ENCODE assay signal across 15 cellular contexts in the genomic region with DNA sequence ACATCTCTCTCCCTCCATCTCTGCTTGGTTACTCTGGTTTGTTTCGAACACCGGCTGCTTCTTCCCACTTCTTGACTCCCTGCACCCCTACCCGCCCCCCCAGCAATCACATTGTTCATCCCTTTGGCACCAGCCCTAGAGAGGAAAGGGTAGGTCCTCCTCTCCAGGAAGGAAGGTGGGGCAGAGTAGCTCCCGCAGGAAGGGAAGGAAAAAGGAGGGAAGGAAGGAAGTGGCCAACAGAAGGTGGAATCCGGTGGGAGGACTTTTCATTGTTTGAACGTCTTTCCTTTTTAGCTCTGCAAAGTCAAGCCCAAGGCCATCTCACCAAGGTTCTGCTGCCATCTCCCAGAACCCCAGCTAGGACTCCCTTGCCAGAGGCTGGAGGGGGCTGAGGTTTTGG. TPM values are rescaled to one million over a fixed set of nuclear protein-coding genes. Genes with fewer than 3 reads are reported as not detected.
DNase-seq lines count a peak whose midpoint lies in the region; ATAC-seq and TF ChIP-seq lines count a peak whose summit lies in the region.
"Had no signal": no experiment of that assay in that cellular context is flagged by ENCODE, and none has a peak within 500 bp of the region (broad histone marks: within the 10 kb centered on the region; RNA-seq: fewer than 3 reads in every experiment).

No MANE protein-coding gene starts in this region.

- no peak for ATAC-seq in activated T-cell treated with anti-CD3 and anti-CD28 coated beads, Interleukin-2, amount 50 U/mL, for 4 hours
- ATAC-seq in T-helper 17 cell (no peak), GM21390 (IDR thresholded peaks at IDR 0.05; ENCODE audit: unreplicated experiment) (no peak)
- ATAC-seq: activated CD4-positive, CD25-positive, alpha-beta regulatory T cell treated with anti-CD3 and anti-CD28 coated beads, Interleukin-2, amount 50 U/mL, for 24 hours; SK-N-SH treated with all-trans-retinoic acid at 6 μM for 48 hours had no signal

- H3K27me3 ChIP-seq in spleen (replicated peaks in 1 of 7): no peaks in the 10 kb centered on the region

- intact Hi-C loops in spleen (cut with DNase I; ENCODE audit: low total_unique reads): no loop called here

- no peak for TF ChIP-seq CTCF in glutamatergic neuron (IDR thresholded peaks at IDR 0.05; ENCODE audit: partially characterized antibody, unreplicated experiment)
- TF ChIP-seq CTCF in spleen (IDR thresholded peaks at IDR 0.05 in 8 of 11, conservative IDR thresholded peaks at IDR 0.05 in 3 of 11): no peak

- in situ Hi-C loops in KBM-7 (cut with MboI; ENCODE audit: low pct_unique_long_range_greater_than_20kb, low sequenced_read_pairs): no loop called here

- no peaks in the 10 kb centered on the region for H3K36me3 Mint-ChIP-seq in activated T-cell treated with anti-CD3 and anti-CD28 coated beads, Interleukin-2, amount 50 U/mL, for 4 hours (ENCODE audit: insufficient read depth)
- H3K36me3 Mint-ChIP-seq in T-helper 17 cell (ENCODE audit: low read depth) (peaks cover 2% of the 10 kb centered on the region), glutamatergic neuron (ENCODE audit: unreplicated experiment) (peaks cover 5% of the 10 kb centered on the region)

- WGBS in spleen, 5 donors: 40 to 52% (median 44%) methylated on average over 6 of the region's 6 CpGs

- no peaks in the 10 kb centered on the region for H3K9me3 ChIP-seq in T-helper 17 cell (ENCODE audit: control insufficient read depth, low read length, poor library complexity, severe bottlenecking)
- H3K9me3 ChIP-seq in spleen: no peaks in the 10 kb centered on the region
- H3K9me3 ChIP-seq: neutrophil, thoracic aorta had no signal

- no peaks in the 10 kb centered on the region for H3K9me3 Mint-ChIP-seq in activated T-cell treated with anti-CD3 and anti-CD28 coated beads, Interleukin-2, amount 50 U/mL, for 4 hours
- peaks cover 11% of the 10 kb centered on the region for H3K9me3 Mint-ChIP-seq in glutamatergic neuron (ENCODE audit: unreplicated experiment)

- peak overlapping the region; percentile 83 for H3K4me3 Mint-ChIP-seq in activated T-cell treated with anti-CD3 and anti-CD28 coated beads, Interleukin-2, amount 50 U/mL, for 4 hours
- H3K4me3 Mint-ChIP-seq in T-helper 17 cell (peak overlapping the region; percentile 94), glutamatergic neuron (ENCODE audit: unreplicated experiment) (peak overlapping the region; percentile 95)

- TF ChIP-seq POLR2A in spleen (IDR thresholded peaks at IDR 0.05): no peak

- no peaks in the 10 kb centered on the region for H3K36me3 ChIP-seq in spleen
- H3K36me3 ChIP-seq: neutrophil, thoracic aorta had no signal

- peak overlapping the region in 5 of 8 donors; percentile 86 to 93 (median 90) for H3K27ac ChIP-seq in spleen

- H3K27ac Mint-ChIP-seq in T-helper 17 cell: peak overlapping the region; percentile 96
- no peak overlapping the region for H3K27ac Mint-ChIP-seq in glutamatergic neuron (ENCODE audit: unreplicated experiment)

- DNase-seq in activated T-cell treated with anti-CD3 and anti-CD28 coated beads, Interleukin-2, amount 50 U/mL, for 4 hours: no peak
- DNase-seq in activated T-cell treated with anti-CD3 and anti-CD28 coated beads, Interleukin-2, amount 50 U/mL, for 1 hour: no peak
- DNase-seq in T-helper 17 cell (no peak), glutamatergic neuron (no peak), spleen (no peak), activated gamma-delta T cell treated with Interleukin-2 at 50 U/mL for 16 hours (no peak), KBM-7 (no peak)
- DNase-seq: aorta, NCI-H1048, NCI-H2171 had no signal

- peaks cover 39% of the 10 kb centered on the region for H3K4me1 Mint-ChIP-seq in activated T-cell treated with anti-CD3 and anti-CD28 coated beads, Interleukin-2, amount 50 U/mL, for 4 hours (ENCODE audit: low read depth)
- H3K4me1 Mint-ChIP-seq in T-helper 17 cell (peaks cover 36% of the 10 kb centered on the region), glutamatergic neuron (ENCODE audit: low read depth, unreplicated experiment) (peaks cover 28% of the 10 kb centered on the region)

- peak overlapping the region in 1 of 8 donors; percentile 73 for H3K4me3 ChIP-seq in spleen

- H3K4me1 ChIP-seq in spleen: peaks cover 24 to 64% (median 53%) of the 10 kb centered on the region in 6 donors

- peaks cover 2% of the 10 kb centered on the region for H3K27me3 Mint-ChIP-seq in activated T-cell treated with anti-CD3 and anti-CD28 coated beads, Interleukin-2, amount 50 U/mL, for 4 hours (ENCODE audit: low read depth)
- H3K27me3 Mint-ChIP-seq in T-helper 17 cell (peaks cover 12% of the 10 kb centered on the region), glutamatergic neuron (ENCODE audit: unreplicated experiment) (peaks cover 18% of the 10 kb centered on the region)

RNA-seq across cellular contexts. Expression of gene IER5, which starts 18.0 kb away (rescaled TPM):
- total RNA-seq in activated T-cell treated with anti-CD3 and anti-CD28 coated beads, Interleukin-2, amount 50 U/mL, for 4 hours: 10 to 100 TPM; 43.6 to 58.9 (median 54.9) TPM
- 100 to 1,000 TPM; 123 to 145 TPM for total RNA-seq in T-helper 17 cell
- total RNA-seq in glutamatergic neuron (ENCODE audit: unreplicated experiment): 8.8 TPM
- 10 to 100 TPM; 33.4 to 62.3 (median 40.8) TPM for total RNA-seq in spleen
- 10 to 100 TPM; 21.3 to 33.9 (median 32.7) TPM for polyA plus RNA-seq in spleen
